Comparison of ENCODE assay signal across 24 cellular contexts in genomic region chr13:111665691-111666095, GRCh38.
"Had no signal": no experiment of that assay in that cellular context is flagged by ENCODE, and none has a peak within 500 bp of the region (broad histone marks: within the 10 kb centered on the region; RNA-seq: fewer than 3 reads in every experiment).

No MANE protein-coding gene starts in this region.

- H3K9me3 ChIP-seq: colonic mucosa, esophagus squamous epithelium, heart right ventricle, pancreas, right lobe of liver, thoracic aorta, tibial nerve, upper lobe of right lung, vagina had no signal

- H3K9me3 Mint-ChIP-seq: dendritic cell treated with granulocyte-macrophage colony-stimulating factor and Interleukin-4, amounts not matched to agents 40 ng/mL and 50 ng/mL, for 4 days; immature natural killer cell; natural killer cell; stimulated activated naive CD8-positive, alpha-beta T cell treated with anti-CD3 and anti-CD28 coated beads, Interleukin-15, Interleukin-2, amounts not matched to agents 100 ng/mL and 50 ng/mL, for 24 hours had no signal

- H3K27ac ChIP-seq: colonic mucosa, esophagus squamous epithelium, heart right ventricle, pancreas, right lobe of liver, thoracic aorta, tibial nerve, upper lobe of right lung, vagina had no signal

- ATAC-seq: heart right ventricle; pancreas; right lobe of liver; stimulated activated naive B cell treated with anti-CD40 and anti-IgM and Interleukin-4, amounts not matched to agents 10 μg/mL and 1 μg/mL and 100 μg/mL, for 72 hours; upper lobe of right lung had no signal

- H3K4me1 Mint-ChIP-seq: immature natural killer cell; natural killer cell; stimulated activated naive B cell treated with anti-CD40 and anti-IgM and Interleukin-4, amounts not matched to agents 10 μg/mL and 1 μg/mL and 100 μg/mL, for 72 hours had no signal

- H3K27me3 ChIP-seq: colonic mucosa, pancreas, right lobe of liver, tibial nerve, upper lobe of right lung, vagina had no signal

- H3K36me3 Mint-ChIP-seq: immature natural killer cell; natural killer cell; stimulated activated naive B cell treated with anti-CD40 and anti-IgM and Interleukin-4, amounts not matched to agents 10 μg/mL and 1 μg/mL and 100 μg/mL, for 72 hours had no signal

- H3K36me3 ChIP-seq: colonic mucosa, esophagus squamous epithelium, heart right ventricle, pancreas, right lobe of liver, thoracic aorta, tibial nerve, upper lobe of right lung, vagina had no signal

- DNase-seq: colonic mucosa; effector memory CD4-positive, alpha-beta T cell; erythroblast; esophagus squamous epithelium; foreskin melanocyte; glutamatergic neuron; heart right ventricle; hippocampal formation; immature natural killer cell; natural killer cell; occipital lobe; pancreas; small intestine; stimulated activated CD4-positive, alpha-beta T cell treated with anti-CD3 and anti-CD28 coated beads, Interleukin-15, amount 100 ng/mL, for 24 hours; stimulated activated CD4-positive, alpha-beta T cell treated with anti-CD3 and anti-CD28 coated beads, Interleukin-2, amount 100 ng/mL, for 48 hours; stimulated activated naive B cell treated with anti-CD40 and anti-IgM and Interleukin-4, amounts not matched to agents 10 μg/mL and 1 μg/mL and 100 μg/mL, for 72 hours; upper lobe of right lung had no signal

- H3K27ac Mint-ChIP-seq: dendritic cell treated with granulocyte-macrophage colony-stimulating factor and Interleukin-4, amounts not matched to agents 40 ng/mL and 50 ng/mL, for 4 days; immature natural killer cell; natural killer cell; progenitor cell of endocrine pancreas; stimulated activated naive B cell treated with anti-CD40 and anti-IgM and Interleukin-4, amounts not matched to agents 10 μg/mL and 1 μg/mL and 100 μg/mL, for 72 hours; stimulated activated naive CD8-positive, alpha-beta T cell treated with anti-CD3 and anti-CD28 coated beads, Interleukin-15, Interleukin-2, amounts not matched to agents 100 ng/mL and 50 ng/mL, for 24 hours had no signal

- H3K4me3 ChIP-seq: colonic mucosa, esophagus squamous epithelium, heart right ventricle, pancreas, right lobe of liver, thoracic aorta, tibial nerve, upper lobe of right lung, vagina had no signal

- H3K27me3 Mint-ChIP-seq: dendritic cell treated with granulocyte-macrophage colony-stimulating factor and Interleukin-4, amounts not matched to agents 40 ng/mL and 50 ng/mL, for 4 days had no signal

- H3K4me3 Mint-ChIP-seq: dendritic cell treated with granulocyte-macrophage colony-stimulating factor and Interleukin-4, amounts not matched to agents 40 ng/mL and 50 ng/mL, for 4 days; immature natural killer cell; natural killer cell; stimulated activated naive B cell treated with anti-CD40 and anti-IgM and Interleukin-4, amounts not matched to agents 10 μg/mL and 1 μg/mL and 100 μg/mL, for 72 hours; stimulated activated naive CD8-positive, alpha-beta T cell treated with anti-CD3 and anti-CD28 coated beads, Interleukin-15, Interleukin-2, amounts not matched to agents 100 ng/mL and 50 ng/mL, for 24 hours had no signal

- H3K4me1 ChIP-seq: colonic mucosa, heart right ventricle, pancreas, right lobe of liver, upper lobe of right lung, vagina had no signal
